ENCODE assay signal across 12 cellular contexts in the genomic region with DNA sequence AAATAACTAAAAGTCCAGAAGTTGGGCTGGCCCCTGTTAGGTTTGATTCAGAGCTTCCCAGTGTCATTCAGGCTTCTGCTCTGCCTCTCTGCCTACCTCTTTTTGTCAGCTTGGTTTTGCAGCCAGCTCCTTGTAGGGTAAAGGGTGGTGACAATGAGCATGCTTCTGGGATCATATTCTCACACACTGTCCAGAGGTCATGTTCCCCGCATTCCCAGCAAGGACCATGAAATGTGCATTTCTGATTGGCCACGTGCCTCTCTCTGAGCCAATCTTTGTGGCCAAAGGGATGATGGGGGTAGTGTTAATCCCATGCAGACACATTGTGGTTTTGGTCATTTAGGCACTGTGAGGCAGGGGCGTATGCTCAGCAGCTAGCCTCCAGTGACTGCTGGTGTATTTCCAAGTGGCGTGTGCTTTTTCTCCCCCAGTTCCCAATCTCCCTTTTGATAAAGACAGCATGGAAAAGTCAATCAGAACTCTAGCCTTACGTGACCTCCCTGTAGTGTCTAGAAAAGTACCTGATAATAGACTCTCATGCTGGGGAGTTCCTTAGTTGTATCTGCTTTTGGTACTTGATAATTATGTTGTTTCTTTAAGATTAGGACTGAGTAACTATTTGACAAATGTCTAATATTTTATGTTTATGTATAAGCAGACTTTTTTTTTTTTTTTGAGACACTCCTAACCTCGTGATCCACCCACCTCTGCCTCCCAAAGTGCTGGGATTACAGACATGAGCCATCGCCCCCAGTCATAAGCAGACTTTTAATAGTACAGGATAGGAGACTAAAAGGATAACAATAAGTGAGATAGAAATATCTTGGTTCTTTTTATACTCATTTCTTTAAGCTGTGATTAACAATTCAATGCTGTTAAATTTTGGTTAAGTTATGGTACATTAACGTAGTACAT. TPM values are rescaled to one million over a fixed set of nuclear protein-coding genes. Genes with fewer than 3 reads are reported as not detected.
DNase-seq lines count a peak whose midpoint lies in the region; ATAC-seq and TF ChIP-seq lines count a peak whose summit lies in the region.
"Had no signal": no experiment of that assay in that cellular context is flagged by ENCODE, and none has a peak within 500 bp of the region (broad histone marks: within the 10 kb centered on the region; RNA-seq: fewer than 3 reads in every experiment).

No MANE protein-coding gene starts in this region.

- H3K36me3 ChIP-seq in SK-N-SH (replicated peaks in 1 of 2; ENCODE audit: control insufficient read depth in 1 of 2, insufficient read depth in 2 of 2, low read length in 1 of 2) = peaks cover 12 to 32% of the 10 kb centered on the region in 2 experiments

- no peak overlapping the region for H3K27ac Mint-ChIP-seq in activated CD8-positive, alpha-beta memory T cell treated with anti-CD3 and anti-CD28 coated beads, Interleukin-2, amount 10 ng/mL, durations not matched to agents 7 days and 5 days
- H3K27ac Mint-ChIP-seq: activated naive CD4-positive, alpha-beta T cell treated with anti-CD3 and anti-CD28 coated beads, Interleukin-2, amount 50 U/mL, for 72 hours had no signal

- TF ChIP-seq RAD21 in SK-N-SH (IDR thresholded peaks at IDR 0.05; ENCODE audit: low read length) = no peak

- peaks cover 11% of the 10 kb centered on the region for H4K20me1 ChIP-seq in SK-N-SH (ENCODE audit: insufficient read depth)

- peaks cover 3% of the 10 kb centered on the region for H3K9me3 Mint-ChIP-seq in activated CD8-positive, alpha-beta memory T cell treated with anti-CD3 and anti-CD28 coated beads, Interleukin-2, amount 10 ng/mL, durations not matched to agents 7 days and 5 days (ENCODE audit: low read depth)
- H3K9me3 Mint-ChIP-seq: activated naive CD4-positive, alpha-beta T cell treated with anti-CD3 and anti-CD28 coated beads, Interleukin-2, amount 50 U/mL, for 72 hours had no signal

- no peak overlapping the region for H3K4me3 ChIP-seq in SK-N-SH (ENCODE audit: low read depth in 2 of 2, low read length in 1 of 2)
- H3K4me3 ChIP-seq: esophagus squamous epithelium had no signal

- TF ChIP-seq EP300 in SK-N-SH (IDR thresholded peaks at IDR 0.05; ENCODE audit: borderline replicate concordance in 1 of 2, low read depth in 1 of 2, low read length in 1 of 2) = no peak

- peaks cover 26% of the 10 kb centered on the region for H3K36me3 Mint-ChIP-seq in activated CD8-positive, alpha-beta memory T cell treated with anti-CD3 and anti-CD28 coated beads, Interleukin-2, amount 10 ng/mL, durations not matched to agents 7 days and 5 days

- H2AFZ ChIP-seq in SK-N-SH (ENCODE audit: low read depth) = no peak overlapping the region

- POLR2A ChIA-PET in SK-N-SH (lab: Yijun Ruan, JAX) = no interaction called here

- no peak overlapping the region for H3K4me2 ChIP-seq in SK-N-SH

- H3K79me2 ChIP-seq in SK-N-SH (ENCODE audit: insufficient read depth) = peaks cover 57% of the 10 kb centered on the region

- H3F3A ChIP-seq in SK-N-SH (replicated peaks; ENCODE audit: insufficient read depth) = no peaks in the 10 kb centered on the region

- peak; percentile 40 for DNase-seq in Caki2 (ENCODE audit: low read depth)
- DNase-seq in SK-N-SH = no peak
- DNase-seq in foreskin melanocyte = peak; percentile 65
- DNase-seq in omental fat pad (ENCODE audit: low spot score) = no peak
- no peak for DNase-seq in activated CD8-positive, alpha-beta memory T cell treated with anti-CD3 and anti-CD28 coated beads, Interleukin-2, amount 10 ng/mL, durations not matched to agents 7 days and 5 days
- no peak for DNase-seq in NCI-H146 (lab: John Stamatoyannopoulos, UW)
- DNase-seq: COR-L47; esophagus squamous epithelium; NK-92 treated with Interleukin-12 subunit alpha and Interleukin-12 subunit beta, amount 100 ng/mL, for 24 hours had no signal

- no peaks in the 10 kb centered on the region for H3K9me3 ChIP-seq in SK-N-SH
- H3K9me3 ChIP-seq: esophagus squamous epithelium had no signal

- TF ChIP-seq CTCF in SK-N-SH (IDR thresholded peaks at IDR 0.05) (no peak), omental fat pad (IDR thresholded peaks at IDR 0.05) (no peak)

- no peak overlapping the region for H3K27ac ChIP-seq in SK-N-SH (ENCODE audit: low read depth in 2 of 2, low read length in 1 of 2)

- H3K4me1 Mint-ChIP-seq in activated CD8-positive, alpha-beta memory T cell treated with anti-CD3 and anti-CD28 coated beads, Interleukin-2, amount 10 ng/mL, durations not matched to agents 7 days and 5 days = no peaks in the 10 kb centered on the region

- H3K4me3 Mint-ChIP-seq in activated CD8-positive, alpha-beta memory T cell treated with anti-CD3 and anti-CD28 coated beads, Interleukin-2, amount 10 ng/mL, durations not matched to agents 7 days and 5 days = no peak overlapping the region

- in situ Hi-C loops in Caki2 (cut with HindIII; ENCODE audit: low pct_unique_long_range_greater_than_20kb, low sequenced_read_pairs) = no loop called here

- no peaks in the 10 kb centered on the region for H3K9me2 ChIP-seq in SK-N-SH

- no peak overlapping the region for H3K9ac ChIP-seq in SK-N-SH

- ATAC-seq in omental fat pad (ENCODE audit: low FRiP score) (peak; percentile 48), HG03460 (IDR thresholded peaks at IDR 0.05; ENCODE audit: unreplicated experiment) (no peak), HG02870 (IDR thresholded peaks at IDR 0.05; ENCODE audit: unreplicated experiment) (no peak)
- no peak for ATAC-seq in activated CD8-positive, alpha-beta memory T cell treated with anti-CD3 and anti-CD28 coated beads, Interleukin-2, amount 10 ng/mL, durations not matched to agents 7 days and 5 days
- ATAC-seq: activated naive CD4-positive, alpha-beta T cell treated with anti-CD3 and anti-CD28 coated beads, Interleukin-2, amount 50 U/mL, for 72 hours had no signal

- CTCF ChIA-PET in SK-N-SH (lab: Yijun Ruan, JAX) = interaction anchor here (0.7 to 1.7 kb wide), 2 partner anchors 10 to 290 kb away, joined by 3 to 4 read pairs; no protein-coding TSS in a partner anchor
- CTCF ChIA-PET in activated CD8-positive, alpha-beta memory T cell treated with anti-CD3 and anti-CD28 coated beads, Interleukin-2, amount 10 ng/mL, durations not matched to agents 7 days and 5 days (lab: Charles Lee) = no interaction called here

- H3K27me3 ChIP-seq in SK-N-SH (ENCODE audit: insufficient read depth) = no peaks in the 10 kb centered on the region
- H3K27me3 ChIP-seq: esophagus squamous epithelium had no signal

- WGBS in SK-N-SH (ENCODE audit: low lambda C conversion rate) = 77% methylated on average over 8 of the region's 8 CpGs

- no peaks in the 10 kb centered on the region for H3K27me3 Mint-ChIP-seq in activated CD8-positive, alpha-beta memory T cell treated with anti-CD3 and anti-CD28 coated beads, Interleukin-2, amount 10 ng/mL, durations not matched to agents 7 days and 5 days

- peaks cover 5 to 9% of the 10 kb centered on the region in 2 experiments; a peak in 2 of 4 replicates for H3K4me1 ChIP-seq in SK-N-SH (ENCODE audit: control insufficient read depth in 1 of 2, insufficient read depth in 2 of 2, low read depth in 1 of 2, low read length in 1 of 2)

TF ChIP-seq in SK-N-SH, 30 proteins besides CTCF, POLR2A, EP300 and RAD21:
- TF ChIP-seq POLR2AphosphoS5 (IDR thresholded peaks at IDR 0.05; ENCODE audit: low read depth, low read length) = no peak
- TF ChIP-seq, protein P1, sequence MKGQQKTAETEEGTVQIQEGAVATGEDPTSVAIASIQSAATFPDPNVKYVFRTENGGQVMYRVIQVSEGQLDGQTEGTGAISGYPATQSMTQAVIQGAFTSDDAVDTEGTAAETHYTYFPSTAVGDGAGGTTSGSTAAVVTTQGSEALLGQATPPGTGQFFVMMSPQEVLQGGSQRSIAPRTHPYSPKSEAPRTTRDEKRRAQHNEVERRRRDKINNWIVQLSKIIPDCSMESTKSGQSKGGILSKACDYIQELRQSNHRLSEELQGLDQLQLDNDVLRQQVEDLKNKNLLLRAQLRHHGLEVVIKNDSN (IDR thresholded peaks at IDR 0.05; ENCODE audit: borderline replicate concordance, low read depth) = peak; percentile 36; the same call in 1 of the 2 replicates

RNA-seq across cellular contexts. Expression of gene KIAA0232, which starts 57.8 kb away (rescaled TPM):
- total RNA-seq in Caki2 (2014; rRNA removed; shearing (Covaris generic); ENCODE audit: low replicate concordance) = 6.2 and 33.7 TPM in 2 replicates
- polyA plus RNA-seq in SK-N-SH (2012; rRNA removed) = 5.7 and 7.7 TPM in 2 replicates
- polyA plus RNA-seq in SK-N-SH (2012; cell fraction: cytosol; rRNA removed) = 7.1 and 7.2 TPM in 2 replicates
- 4.6 and 9.7 TPM in 2 replicates for polyA plus RNA-seq in SK-N-SH (2012; cell fraction: nucleus; rRNA removed)
- 10 to 100 TPM; 26.4 to 29.8 (median 27.0) TPM for total RNA-seq in omental fat pad
- 10 to 100 TPM; 17.5 to 19.8 TPM for total RNA-seq in activated CD8-positive, alpha-beta memory T cell treated with anti-CD3 and anti-CD28 coated beads, Interleukin-2, amount 10 ng/mL, durations not matched to agents 7 days and 5 days

Comparison
In these comparisons a context has a peak if more than half of its experiments do, and no peak if none do; other contexts are left out.
1. DNase-seq: peak in Caki2 (single experiment) and foreskin melanocyte (single experiment); none in SK-N-SH (single experiment), omental fat pad (single experiment), activated CD8-positive, alpha-beta memory T cell treated with anti-CD3 and anti-CD28 coated beads, Interleukin-2, amount 10 ng/mL, durations not matched to agents 7 days and 5 days (single experiment) and NCI-H146 (single experiment).